1 cellular context compared by ENCODE assay signal in the genomic region with DNA sequence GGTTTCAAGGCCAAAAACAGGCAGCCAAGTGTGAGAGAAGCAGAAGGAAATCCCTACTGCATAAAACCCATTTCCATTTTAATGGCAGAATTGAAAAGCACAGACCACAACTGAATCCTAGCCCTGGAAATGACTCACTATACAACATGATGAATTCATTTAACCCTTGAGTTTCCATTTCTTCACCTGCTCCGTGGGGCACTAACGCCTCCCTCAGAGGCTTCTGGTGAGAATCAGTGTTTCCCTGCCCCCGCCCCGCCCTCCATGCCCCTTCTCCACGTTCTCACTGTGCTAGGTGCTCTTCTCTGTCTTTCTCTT.
A peak's percentile ranks its signal among the peaks of the same experiment; 100 is the strongest.
TF ChIP-seq lines count a peak whose summit lies in the region.

No MANE protein-coding gene starts in this region.

TF ChIP-seq in HEK293, 187 proteins besides CTCF, POLR2A, EP300 and RAD21:
- TF ChIP-seq, protein P1, sequence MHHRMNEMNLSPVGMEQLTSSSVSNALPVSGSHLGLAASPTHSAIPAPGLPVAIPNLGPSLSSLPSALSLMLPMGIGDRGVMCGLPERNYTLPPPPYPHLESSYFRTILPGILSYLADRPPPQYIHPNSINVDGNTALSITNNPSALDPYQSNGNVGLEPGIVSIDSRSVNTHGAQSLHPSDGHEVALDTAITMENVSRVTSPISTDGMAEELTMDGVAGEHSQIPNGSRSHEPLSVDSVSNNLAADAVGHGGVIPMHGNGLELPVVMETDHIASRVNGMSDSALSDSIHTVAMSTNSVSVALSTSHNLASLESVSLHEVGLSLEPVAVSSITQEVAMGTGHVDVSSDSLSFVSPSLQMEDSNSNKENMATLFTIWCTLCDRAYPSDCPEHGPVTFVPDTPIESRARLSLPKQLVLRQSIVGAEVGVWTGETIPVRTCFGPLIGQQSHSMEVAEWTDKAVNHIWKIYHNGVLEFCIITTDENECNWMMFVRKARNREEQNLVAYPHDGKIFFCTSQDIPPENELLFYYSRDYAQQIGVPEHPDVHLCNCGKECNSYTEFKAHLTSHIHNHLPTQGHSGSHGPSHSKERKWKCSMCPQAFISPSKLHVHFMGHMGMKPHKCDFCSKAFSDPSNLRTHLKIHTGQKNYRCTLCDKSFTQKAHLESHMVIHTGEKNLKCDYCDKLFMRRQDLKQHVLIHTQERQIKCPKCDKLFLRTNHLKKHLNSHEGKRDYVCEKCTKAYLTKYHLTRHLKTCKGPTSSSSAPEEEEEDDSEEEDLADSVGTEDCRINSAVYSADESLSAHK (tag by site-specific recombination; IDR thresholded peaks at IDR 0.05), result 0 out of 2 replicates have a peak, but pooled peaks have one; percentile 17
